8 cellular contexts compared by ENCODE assay signal in genomic region chr1:37692078-37692833, GRCh38.
DNase-seq lines count a peak whose midpoint lies in the region; ATAC-seq lines count a peak whose summit lies in the region.

TSS of gene CDCA8 (plus strand) at chr1:37692516. CDS start at chr1:37692691, 175 bp downstream.

- peaks cover 36% of the 10 kb centered on the region for H3K4me1 Mint-ChIP-seq in central memory CD8-positive, alpha-beta T cell

- H3K36me3 Mint-ChIP-seq in central memory CD8-positive, alpha-beta T cell (ENCODE audit: insufficient read depth) = peaks cover 21% of the 10 kb centered on the region

- ATAC-seq in GM19035 (IDR thresholded peaks at IDR 0.05; ENCODE audit: unreplicated experiment) = peak; percentile 72
- peak; percentile 81 for ATAC-seq in HG03354 (IDR thresholded peaks at IDR 0.05; ENCODE audit: poor library complexity, severe bottlenecking, unreplicated experiment)
- ATAC-seq in central memory CD8-positive, alpha-beta T cell (replicated peaks; ENCODE audit: extremely low read depth, poor library complexity, severe bottlenecking) = peak; percentile 91

- H3K9me3 Mint-ChIP-seq in central memory CD8-positive, alpha-beta T cell = no peaks in the 10 kb centered on the region

- DNase-seq in AML-193 (lab: John Stamatoyannopoulos, UW) (peak; percentile 94), NCI-H446 (lab: John Stamatoyannopoulos, UW) (peak; percentile 95 to 99), iris pigment epithelial cell (ENCODE audit: low read depth) (peak; percentile 99)
- DNase-seq in activated CD4-positive, CD25-positive, alpha-beta regulatory T cell treated with anti-CD3 and anti-CD28 coated beads, Interleukin-2, amount 50 U/mL, for 16 hours (ENCODE audit: low read depth, low spot score) = peak; percentile 98
- peak; percentile 97 to 98 for DNase-seq in central memory CD8-positive, alpha-beta T cell (ENCODE audit: low spot score in 2 of 2)
- DNase-seq in stimulated activated CD4-positive, alpha-beta T cell treated with anti-CD3 and anti-CD28 coated beads, Interleukin-12 subunit alpha, Interleukin-12 subunit beta, amount 100 ng/mL, for 4 hours = peak; percentile 97

- H3K4me3 Mint-ChIP-seq in central memory CD8-positive, alpha-beta T cell = peak within 1 kb of the TSS; percentile 89

- H3K27ac Mint-ChIP-seq in central memory CD8-positive, alpha-beta T cell (ENCODE audit: low read depth) = peak within 1 kb of the TSS; percentile 76

- H3K27me3 Mint-ChIP-seq in central memory CD8-positive, alpha-beta T cell = no peaks in the 10 kb centered on the region

Comparison
In these comparisons a context has a peak if more than half of its experiments do, and no peak if none do; other contexts are left out.
1. Peak in every context shown above with its lines: DNase-seq and ATAC-seq.